In genomic region chr12:110269622-110270124, GRCh38 we compare ENCODE assay signal across 9 cellular contexts. TPM values are rescaled to one million over a fixed set of nuclear protein-coding genes. Genes with fewer than 3 reads are reported as not detected.
A peak's percentile ranks its signal among the peaks of the same experiment; 100 is the strongest.
DNase-seq lines count a peak whose midpoint lies in the region; ATAC-seq, FAIRE-seq and TF ChIP-seq lines count a peak whose summit lies in the region.
"Had no signal": no experiment of that assay in that cellular context is flagged by ENCODE, and none has a peak within 500 bp of the region (broad histone marks: within the 10 kb centered on the region; RNA-seq: fewer than 3 reads in every experiment).

No MANE protein-coding gene starts in this region.

- no peak for TF ChIP-seq CTCF in brain (conservative IDR thresholded peaks at IDR 0.05)

- no peak for FAIRE-seq in urothelium cell line (lab: Jason Lieb, UNC)

- peaks cover 63% of the 10 kb centered on the region for H3K4me1 Mint-ChIP-seq in brain
- no peaks in the 10 kb centered on the region for H3K4me1 Mint-ChIP-seq in activated CD4-positive, alpha-beta T cell treated with anti-CD3 and anti-CD28 coated beads, Interleukin-2, amount 10 ng/mL, durations not matched to agents 24 days and 14 days

- no peaks in the 10 kb centered on the region for H3K27me3 Mint-ChIP-seq in brain
- peaks cover 46% of the 10 kb centered on the region for H3K27me3 Mint-ChIP-seq in activated CD4-positive, alpha-beta T cell treated with anti-CD3 and anti-CD28 coated beads, Interleukin-2, amount 10 ng/mL, durations not matched to agents 24 days and 14 days

- peak overlapping the region in 1 of 5 experiments; percentile 7 for H3K4me3 Mint-ChIP-seq in brain
- no peak overlapping the region for H3K4me3 Mint-ChIP-seq in activated CD4-positive, alpha-beta T cell treated with anti-CD3 and anti-CD28 coated beads, Interleukin-2, amount 10 ng/mL, durations not matched to agents 24 days and 14 days

- H3K9me3 Mint-ChIP-seq in brain = no peaks in the 10 kb centered on the region
- no peaks in the 10 kb centered on the region for H3K9me3 Mint-ChIP-seq in activated CD4-positive, alpha-beta T cell treated with anti-CD3 and anti-CD28 coated beads, Interleukin-2, amount 10 ng/mL, durations not matched to agents 24 days and 14 days

- intact Hi-C loops in activated CD4-positive, alpha-beta T cell treated with anti-CD3 and anti-CD28 coated beads, Interleukin-2, amount 10 ng/mL, durations not matched to agents 24 days and 14 days (cut with micrococcal nuclease) = no loop called here

- DNase-seq in DMS53 (lab: John Stamatoyannopoulos, UW) (peak; percentile 51), DMS53 treated with DMSO at 0.1 percent for 48 hours (lab: John Stamatoyannopoulos, UW; ENCODE audit: unreplicated experiment) (no peak), iris pigment epithelial cell (ENCODE audit: low read depth) (peak; percentile 73), urothelium cell line (ENCODE audit: low spot score) (peak; percentile 83), SK-N-DZ (ENCODE audit: low spot score) (no peak)
- no peak for DNase-seq in activated CD4-positive, alpha-beta T cell treated with anti-CD3 and anti-CD28 coated beads, Interleukin-2, amount 10 ng/mL, durations not matched to agents 24 days and 14 days
- DNase-seq: 8988T had no signal

- no peak for ATAC-seq in GM19455 (IDR thresholded peaks at IDR 0.05; ENCODE audit: unreplicated experiment)

- peaks cover 3% of the 10 kb centered on the region for H3K36me3 Mint-ChIP-seq in brain
- no peaks in the 10 kb centered on the region for H3K36me3 Mint-ChIP-seq in activated CD4-positive, alpha-beta T cell treated with anti-CD3 and anti-CD28 coated beads, Interleukin-2, amount 10 ng/mL, durations not matched to agents 24 days and 14 days (ENCODE audit: low read depth)

- H3K27ac Mint-ChIP-seq in brain = peak overlapping the region in 4 of 5 experiments; percentile 47 to 80 (median 64)
- no peak overlapping the region for H3K27ac Mint-ChIP-seq in activated CD4-positive, alpha-beta T cell treated with anti-CD3 and anti-CD28 coated beads, Interleukin-2, amount 10 ng/mL, durations not matched to agents 24 days and 14 days

RNA-seq across cellular contexts. Expression of gene ATP2A2, which starts 11.4 kb away (rescaled TPM):
- 139 TPM for polyA plus RNA-seq in brain (ENCODE audit: insufficient read depth, low read depth, low replicate concordance)
- total RNA-seq in activated CD4-positive, alpha-beta T cell treated with anti-CD3 and anti-CD28 coated beads, Interleukin-2, amount 10 ng/mL, durations not matched to agents 24 days and 14 days = 219 and 222 TPM in 2 replicates
- polyA plus RNA-seq in SK-N-DZ (2014; cell fraction: cytosol; rRNA removed) = 89.4 and 103 TPM in 2 replicates
- 90.0 and 149 TPM in 2 replicates for polyA plus RNA-seq in SK-N-DZ (2014; cell fraction: nucleus; rRNA removed)

Comparison
In these comparisons a context has a peak if more than half of its experiments do, and no peak if none do; other contexts are left out.
1. DNase-seq: peak in DMS53 (single experiment), iris pigment epithelial cell (single experiment) and urothelium cell line (single experiment); none in DMS53 treated with DMSO at 0.1 percent for 48 hours (single experiment), activated CD4-positive, alpha-beta T cell treated with anti-CD3 and anti-CD28 coated beads, Interleukin-2, amount 10 ng/mL, durations not matched to agents 24 days and 14 days (single experiment) and SK-N-DZ (single experiment).